In genomic region chr10:78529262-78529661, GRCh38 we compare ENCODE assay signal across 17 cellular contexts.
A peak's percentile ranks its signal among the peaks of the same experiment; 100 is the strongest.
DNase-seq lines count a peak whose midpoint lies in the region; TF ChIP-seq lines count a peak whose summit lies in the region.
"Had no signal": no experiment of that assay in that cellular context is flagged by ENCODE, and none has a peak within 500 bp of the region (broad histone marks: within the 10 kb centered on the region; RNA-seq: fewer than 3 reads in every experiment).

No MANE protein-coding gene starts in this region.

- H3K27me3 ChIP-seq in liver (ENCODE audit: control insufficient read depth in 4 of 4, insufficient read depth in 4 of 4, low read length in 3 of 4) = peaks cover 0 to 11% (median 0%) of the 10 kb centered on the region in 4 donors
- no peaks in the 10 kb centered on the region for H3K27me3 ChIP-seq in dorsolateral prefrontal cortex
- H3K27me3 ChIP-seq in WERI-Rb-1 (ENCODE audit: insufficient read depth, low read depth, severe bottlenecking) = no peaks in the 10 kb centered on the region

- TF ChIP-seq RAD21 in liver (IDR thresholded peaks at IDR 0.05) = no peak

- H3K4me3 ChIP-seq in LNCaP clone FGC (ENCODE audit: low read depth, low read length) (0 out of 2 replicates have a peak overlapping the region, but pooled peaks have one; percentile 25), liver (ENCODE audit: low read depth in 1 of 3, low read length in 3 of 3) (no peak overlapping the region), dorsolateral prefrontal cortex (no peak overlapping the region), WERI-Rb-1 (ENCODE audit: low read depth, low read length) (no peak overlapping the region)
- H3K4me3 ChIP-seq: psoas muscle had no signal

- intact Hi-C loops in dorsolateral prefrontal cortex (cut with DNase I) = no loop called here

- peak overlapping the region in 1 of 2 donors; percentile 55 for H3K27ac ChIP-seq in liver (ENCODE audit: low read depth in 1 of 2, low read length in 2 of 2)
- H3K27ac ChIP-seq in dorsolateral prefrontal cortex = no peak overlapping the region
- H3K27ac ChIP-seq in WERI-Rb-1 = no peak overlapping the region
- H3K27ac ChIP-seq: psoas muscle had no signal

- WGBS in liver = 52% methylated on average over 2 of the region's 2 CpGs

- TF ChIP-seq CTCF in LNCaP clone FGC (IDR thresholded peaks at IDR 0.05; ENCODE audit: control insufficient read depth, extremely low read depth, insufficient read depth) (no peak), liver (IDR thresholded peaks at IDR 0.05; ENCODE audit: low read depth, low read length, missing input control) (no peak), dorsolateral prefrontal cortex (IDR thresholded peaks at IDR 0.05 in 54 of 56, conservative IDR thresholded peaks at IDR 0.05 in 2 of 56; ENCODE audit: low read depth in 1 of 56, partially characterized antibody in 56 of 56) (no peak), WERI-Rb-1 (IDR thresholded peaks at IDR 0.05; ENCODE audit: low read depth, low read length) (no peak)

- H3K9ac ChIP-seq in liver (ENCODE audit: low read depth in 1 of 2, low read length in 2 of 2) = no peak overlapping the region

- DNase-seq in LNCaP clone FGC (ENCODE audit: low read depth) (no peak), NCI-H2081 (lab: John Stamatoyannopoulos, UW) (peak; percentile 36 to 82), NCI-H774 (lab: John Stamatoyannopoulos, UW) (peak; percentile 94), foreskin melanocyte (no peak), dorsolateral prefrontal cortex (no peak), WERI-Rb-1 (no peak)
- DNase-seq in activated CD4-positive, CD25-positive, alpha-beta regulatory T cell (lab: John Stamatoyannopoulos, UW) = no peak
- DNase-seq: activated CD4-positive, alpha-beta memory T cell treated with anti-CD3 and anti-CD28 coated beads, Interleukin-2, amount 10 ng/mL, durations not matched to agents 7 days and 5 days; activated T-cell treated with anti-CD3 and anti-CD28 coated beads, Interleukin-2, amount 50 U/mL, for 72 hours; effector CD4-positive, alpha-beta T cell; H7; mesendoderm; NK-92 treated with Interleukin-12 subunit alpha and Interleukin-12 subunit beta, amount 100 ng/mL, for 24 hours; psoas muscle; RPMI8226; SW 1271 had no signal

- H3K36me3 ChIP-seq in liver (ENCODE audit: control insufficient read depth in 4 of 4, insufficient read depth in 3 of 4, low read depth in 1 of 4, low read length in 3 of 4) (no peaks in the 10 kb centered on the region), WERI-Rb-1 (no peaks in the 10 kb centered on the region)

- H3K4me1 ChIP-seq in liver (ENCODE audit: control insufficient read depth in 4 of 4, insufficient read depth in 4 of 4, low read length in 3 of 4) = peaks cover 0 to 13% (median 10%) of the 10 kb centered on the region in 4 donors
- H3K4me1 ChIP-seq: psoas muscle had no signal

- no peaks in the 10 kb centered on the region for H3K9me3 ChIP-seq in liver (ENCODE audit: control insufficient read depth in 4 of 4, low read length in 3 of 4)
- H3K9me3 ChIP-seq in WERI-Rb-1 (ENCODE audit: severe bottlenecking) = no peaks in the 10 kb centered on the region
- H3K9me3 ChIP-seq: psoas muscle had no signal

TF ChIP-seq in liver, 16 proteins besides CTCF, POLR2A, EP300 and RAD21:
- TF ChIP-seq REST (IDR thresholded peaks at IDR 0.05) (no peak), SP1 (IDR thresholded peaks at IDR 0.05) (peak; percentile 1)

Comparison
In these comparisons a context has a peak if more than half of its experiments do, and no peak if none do; other contexts are left out.
1. DNase-seq: peak in NCI-H2081 (2 of 2) and NCI-H774 (single experiment); none in LNCaP clone FGC (single experiment), foreskin melanocyte (single experiment), dorsolateral prefrontal cortex (0 of 10), activated CD4-positive, CD25-positive, alpha-beta regulatory T cell (0 of 4) and WERI-Rb-1 (single experiment).